Comparison of ENCODE assay signal across 13 cellular contexts in the genomic region with DNA sequence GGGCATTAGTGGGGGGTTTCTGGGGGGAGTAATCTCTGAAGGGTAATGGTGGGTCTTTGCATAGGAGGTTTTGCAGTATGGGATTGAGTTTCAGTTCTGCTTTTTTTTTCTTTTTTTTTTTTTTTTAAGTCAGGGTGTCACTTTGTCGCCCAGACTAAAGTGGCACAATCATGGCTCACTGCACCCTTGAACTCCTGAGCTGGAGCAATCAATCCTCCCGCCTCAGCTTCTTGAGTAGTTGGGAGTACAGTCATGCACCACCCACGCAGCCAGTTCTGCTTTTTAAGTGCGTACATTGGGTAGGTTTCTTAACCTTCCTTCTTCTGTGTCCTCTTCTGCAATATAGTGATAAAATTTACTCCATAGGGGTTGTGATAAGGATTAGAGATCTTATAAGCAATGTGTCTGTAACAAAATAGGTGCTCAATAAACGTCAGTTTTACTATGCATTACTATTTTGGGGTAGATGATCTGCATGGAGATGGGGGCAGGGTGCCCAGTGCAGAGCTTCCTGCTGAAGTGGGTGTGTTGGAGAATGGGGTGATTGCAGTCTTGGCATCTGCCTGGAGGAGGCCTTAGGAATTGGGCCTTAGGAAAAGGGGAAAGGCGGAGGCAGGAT. TPM values are rescaled to one million over a fixed set of nuclear protein-coding genes. Genes with fewer than 3 reads are reported as not detected.
DNase-seq lines count a peak whose midpoint lies in the region; ATAC-seq and FAIRE-seq lines count a peak whose summit lies in the region.
"Had no signal": no experiment of that assay in that cellular context is flagged by ENCODE, and none has a peak within 500 bp of the region (broad histone marks: within the 10 kb centered on the region; RNA-seq: fewer than 3 reads in every experiment).

No MANE protein-coding gene starts in this region.

- ATAC-seq in GM21825 (IDR thresholded peaks at IDR 0.05; ENCODE audit: unreplicated experiment): no peak

- no peaks in the 10 kb centered on the region for H3K36me3 Mint-ChIP-seq in dendritic cell treated with granulocyte-macrophage colony-stimulating factor and Interleukin-4, amounts not matched to agents 40 ng/mL and 50 ng/mL, for 4 days (ENCODE audit: low read depth)

- H3K9me3 Mint-ChIP-seq in dendritic cell treated with granulocyte-macrophage colony-stimulating factor and Interleukin-4, amounts not matched to agents 40 ng/mL and 50 ng/mL, for 4 days: no peaks in the 10 kb centered on the region

- no peak for FAIRE-seq in urothelium cell line (lab: Jason Lieb, UNC)
- FAIRE-seq: G401.6 had no signal

- peaks cover 82% of the 10 kb centered on the region for H3K4me1 Mint-ChIP-seq in dendritic cell treated with granulocyte-macrophage colony-stimulating factor and Interleukin-4, amounts not matched to agents 40 ng/mL and 50 ng/mL, for 4 days (ENCODE audit: low read depth)

- peak overlapping the region; percentile 93 for H3K27ac Mint-ChIP-seq in dendritic cell treated with granulocyte-macrophage colony-stimulating factor and Interleukin-4, amounts not matched to agents 40 ng/mL and 50 ng/mL, for 4 days

- intact Hi-C loops in dendritic cell treated with granulocyte-macrophage colony-stimulating factor and Interleukin-4, amounts not matched to agents 40 ng/mL and 50 ng/mL, for 4 days (cut with micrococcal nuclease): loop anchor here (5.0 kb wide), 1 partner anchor 39 kb away; the partner anchor contains the start of genes PDZD7 and SFXN3

- DNase-seq in activated T-cell treated with anti-CD3 and anti-CD28 coated beads, Interleukin-2, amount 50 U/mL, for 48 hours: peak; percentile 44 to 50
- DNase-seq in activated T-cell treated with anti-CD3 and anti-CD28 coated beads for 4 hours (no peak), NOMO-1 treated with DMSO at 0.1 percent for 48 hours (lab: John Stamatoyannopoulos, UW; ENCODE audit: unreplicated experiment) (peak; percentile 96), mucosa of gallbladder (ENCODE audit: low spot score) (no peak), urothelium cell line (ENCODE audit: low spot score) (no peak)
- peak; percentile 29 for DNase-seq in stimulated activated CD4-positive, alpha-beta T cell treated with anti-CD3 and anti-CD28 coated beads, Interleukin-4, amount 100 ng/mL, for 1 hour
- DNase-seq: NCI-H1105 treated with DMSO at 0.1 percent for 48 hours had no signal

- H3K27me3 Mint-ChIP-seq in dendritic cell treated with granulocyte-macrophage colony-stimulating factor and Interleukin-4, amounts not matched to agents 40 ng/mL and 50 ng/mL, for 4 days: peaks cover 37% of the 10 kb centered on the region

- H3K4me3 Mint-ChIP-seq in dendritic cell treated with granulocyte-macrophage colony-stimulating factor and Interleukin-4, amounts not matched to agents 40 ng/mL and 50 ng/mL, for 4 days: peak overlapping the region; percentile 17

RNA-seq across cellular contexts. Expression of gene KAZALD1, which starts 9.6 kb away (rescaled TPM):
- total RNA-seq in mucosa of gallbladder: 3.8 TPM

RNA-seq across cellular contexts. Expression of gene SFXN3, which starts 40.3 kb away (rescaled TPM):
- total RNA-seq in mucosa of gallbladder: 75.9 TPM

RNA-seq across cellular contexts. Expression of gene PDZD7, which starts 40.4 kb away (rescaled TPM):
- 5.3 TPM for total RNA-seq in mucosa of gallbladder

RNA-seq across cellular contexts. Expression of gene TLX1, which starts 59.7 kb away (rescaled TPM):
- not detected for total RNA-seq in mucosa of gallbladder
- total RNA-seq: H7, kidney epithelial cell, RPMI7951 had no signal

Comparison
In these comparisons a context has a peak if more than half of its experiments do, and no peak if none do; other contexts are left out.
1. DNase-seq: peak in activated T-cell treated with anti-CD3 and anti-CD28 coated beads, Interleukin-2, amount 50 U/mL, for 48 hours (2 of 2), NOMO-1 treated with DMSO at 0.1 percent for 48 hours (single experiment) and stimulated activated CD4-positive, alpha-beta T cell treated with anti-CD3 and anti-CD28 coated beads, Interleukin-4, amount 100 ng/mL, for 1 hour (single experiment); none in activated T-cell treated with anti-CD3 and anti-CD28 coated beads for 4 hours (single experiment), mucosa of gallbladder (single experiment) and urothelium cell line (single experiment).